19 cellular contexts compared by ENCODE assay signal in genomic region chr4:56607926-56608325, GRCh38.
"Had no signal": no experiment of that assay in that cellular context is flagged by ENCODE, and none has a peak within 500 bp of the region (broad histone marks: within the 10 kb centered on the region; RNA-seq: fewer than 3 reads in every experiment).

No MANE protein-coding gene starts in this region.

- FAIRE-seq: HTR-8/SVneo had no signal

- H3K9me3 ChIP-seq: SK-N-SH had no signal

- H3K9ac ChIP-seq: SK-N-SH had no signal

- H3K27ac ChIP-seq: HL-60, RWPE1 had no signal

- DNase-seq: KBM-7, NCI-H1092, NCI-H1436, NCI-H187, NCI-H2081, NCI-H2107, NCI-H2227 treated with DMSO at 0.1 percent for 48 hours, NCI-H524, NCI-H526 treated with DMSO at 0.1 percent for 48 hours, NCI-H774, PC-3, SHP77, SK-N-SH, T-helper 1 cell, T-helper 17 cell had no signal

- H3K4me2 ChIP-seq: SK-N-SH had no signal

- ATAC-seq: Panc1, PC-3, T-helper 17 cell had no signal
